ENCODE assay signal across 28 cellular contexts in genomic region chr4:23884731-23885130, GRCh38. TPM values are rescaled to one million over a fixed set of nuclear protein-coding genes. Genes with fewer than 3 reads are reported as not detected.
DNase-seq lines count a peak whose midpoint lies in the region; ATAC-seq and TF ChIP-seq lines count a peak whose summit lies in the region.
"Had no signal": no experiment of that assay in that cellular context is flagged by ENCODE, and none has a peak within 500 bp of the region (broad histone marks: within the 10 kb centered on the region; RNA-seq: fewer than 3 reads in every experiment).

No MANE protein-coding gene starts in this region.

- no peaks in the 10 kb centered on the region for H3K27me3 Mint-ChIP-seq in osteocyte (ENCODE audit: unreplicated experiment)
- H3K27me3 Mint-ChIP-seq: effector memory CD8-positive, alpha-beta T cell had no signal

- H3K27ac ChIP-seq in A673 (ENCODE audit: low read depth, low read length, poor library complexity, severe bottlenecking) (no peak overlapping the region), prostate gland (no peak overlapping the region)
- H3K27ac ChIP-seq: transverse colon had no signal

- H3K4me3 Mint-ChIP-seq in osteocyte (ENCODE audit: unreplicated experiment): no peak overlapping the region
- H3K4me3 Mint-ChIP-seq: activated naive CD4-positive, alpha-beta T cell treated with anti-CD3 and anti-CD28 coated beads, Interleukin-2, amount 50 U/mL, for 24 hours; effector memory CD8-positive, alpha-beta T cell; immature natural killer cell; neural crest cell had no signal

- no TSS peak for BruUV-seq in A673 (replicated peaks; lab: Mats Ljungman, UMichigan)

- intact Hi-C loops in A673 (cut with micrococcal nuclease; ENCODE audit: unreplicated experiment) (no loop called here), prostate gland (cut with DNase I) (no loop called here)

- H3K9me3 ChIP-seq in A673 (ENCODE audit: low read depth, low read length, poor library complexity, severe bottlenecking) (no peaks in the 10 kb centered on the region), prostate gland (no peaks in the 10 kb centered on the region)
- H3K9me3 ChIP-seq: BE2C, transverse colon had no signal

- H3K9me3 Mint-ChIP-seq in osteocyte (ENCODE audit: unreplicated experiment): no peaks in the 10 kb centered on the region
- H3K9me3 Mint-ChIP-seq: neural crest cell had no signal

- ATAC-seq in HG02763 (IDR thresholded peaks at IDR 0.05; ENCODE audit: unreplicated experiment): no peak
- ATAC-seq: effector memory CD8-positive, alpha-beta T cell; GM12878; left lobe of liver had no signal

- peaks cover 56% of the 10 kb centered on the region for H3K4me1 Mint-ChIP-seq in osteocyte (ENCODE audit: unreplicated experiment)

- CTCF ChIA-PET in A673 (lab: Charles Lee): no interaction called here

- H3K4me1 ChIP-seq in A673 (ENCODE audit: insufficient read depth, low read length, poor library complexity, severe bottlenecking): no peaks in the 10 kb centered on the region
- H3K4me1 ChIP-seq in prostate gland (replicated peaks): no peaks in the 10 kb centered on the region

- DNase-seq in AG10803 (ENCODE audit: low read depth): peak; percentile 29
- DNase-seq in NCI-H226: peak; percentile 12
- DNase-seq in epithelial cell of proximal tubule (ENCODE audit: low read depth): no peak
- DNase-seq in osteocyte (ENCODE audit: extremely low spot score, unreplicated experiment): no peak
- no peak for DNase-seq in NK-92 treated with Interleukin-12 subunit alpha and Interleukin-12 subunit beta, amount 100 ng/mL, for 24 hours (lab: John Stamatoyannopoulos, UW)
- no peak for DNase-seq in A673 (ENCODE audit: low spot score)
- DNase-seq in prostate gland (ENCODE audit: low spot score): no peak
- DNase-seq: ACHN; activated CD4-positive, alpha-beta T cell treated with anti-CD3 and anti-CD28 coated beads for 4 hours; BE2C; caudate nucleus; DMS 273 treated with DMSO at 0.1 percent for 48 hours; effector memory CD8-positive, alpha-beta T cell; immature natural killer cell; Kasumi-1; NCI-H1436 treated with DMSO at 0.1 percent for 48 hours; NCI-H345; NCI-H69; SHP77 treated with DMSO at 0.1 percent for 48 hours; stimulated activated CD4-positive, alpha-beta T cell treated with anti-CD3 and anti-CD28 coated beads, Interleukin-15, amount 100 ng/mL, for 24 hours; stimulated activated CD4-positive, alpha-beta T cell treated with anti-CD3 and anti-CD28 coated beads, Interleukin-4, amount 100 ng/mL, for 4 hours; SW 1271; transverse colon had no signal

- WGBS in prostate gland: 56% methylated on average over 1 of the region's 1 CpG

- no peaks in the 10 kb centered on the region for H3K36me3 Mint-ChIP-seq in osteocyte (ENCODE audit: unreplicated experiment)
- H3K36me3 Mint-ChIP-seq: activated naive CD4-positive, alpha-beta T cell treated with anti-CD3 and anti-CD28 coated beads, Interleukin-2, amount 50 U/mL, for 24 hours; immature natural killer cell had no signal

- H3K36me3 ChIP-seq in A673 (ENCODE audit: insufficient read depth, low read length, poor library complexity, severe bottlenecking) (no peaks in the 10 kb centered on the region), prostate gland (no peaks in the 10 kb centered on the region)
- H3K36me3 ChIP-seq: transverse colon had no signal

- peak overlapping the region; percentile 59 for H3K27ac Mint-ChIP-seq in osteocyte (ENCODE audit: unreplicated experiment)
- H3K27ac Mint-ChIP-seq: activated naive CD4-positive, alpha-beta T cell treated with anti-CD3 and anti-CD28 coated beads, Interleukin-2, amount 50 U/mL, for 24 hours; effector memory CD8-positive, alpha-beta T cell; immature natural killer cell had no signal

- no peak for TF ChIP-seq POLR2A in prostate gland (IDR thresholded peaks at IDR 0.05)

- H3K4me3 ChIP-seq in AG10803 (ENCODE audit: low read length) (no peak overlapping the region), epithelial cell of proximal tubule (ENCODE audit: low read depth, low read length) (peak overlapping the region; percentile 14), A673 (ENCODE audit: low read depth, low read length, poor library complexity, severe bottlenecking) (no peak overlapping the region), prostate gland (no peak overlapping the region)
- H3K4me3 ChIP-seq: GM12878, transverse colon had no signal

- TF ChIP-seq CTCF in AG10803 (conservative IDR thresholded peaks at IDR 0.05; ENCODE audit: low read length) (no peak), epithelial cell of proximal tubule (conservative IDR thresholded peaks at IDR 0.05; ENCODE audit: low read depth, low read length) (no peak), osteocyte (IDR thresholded peaks at IDR 0.05) (no peak), A673 (conservative IDR thresholded peaks at IDR 0.05; ENCODE audit: low read depth, low read length) (no peak), prostate gland (IDR thresholded peaks at IDR 0.05) (no peak)

- POLR2A ChIA-PET in A673 (lab: Charles Lee; ENCODE audit: low non-redundant PET): no interaction called here

- H3K27me3 ChIP-seq in A673 (replicated peaks; ENCODE audit: insufficient read depth, low read depth, low read length, poor library complexity) (peaks cover 13% of the 10 kb centered on the region), prostate gland (replicated peaks; ENCODE audit: insufficient read depth) (no peaks in the 10 kb centered on the region)
- H3K27me3 ChIP-seq: BE2C, transverse colon had no signal

RNA-seq across cellular contexts. Expression of gene PPARGC1A, which starts 5.1 kb away (rescaled TPM):
- total RNA-seq in epithelial cell of proximal tubule (0.72 and 1.4 TPM in 2 replicates), osteocyte (10.2 and 11.8 TPM in 2 replicates), A673 (2021) (not detected in 2 replicates), prostate gland (10 to 100 TPM in 1 of 2 donors, 1 to 10 TPM in 1; 9.2 to 14.7 TPM)

Comparison
In these comparisons a context has a peak if more than half of its experiments do, and no peak if none do; other contexts are left out.
1. DNase-seq: peak in AG10803 (single experiment) and NCI-H226 (single experiment); none in epithelial cell of proximal tubule (single experiment), osteocyte (single experiment), NK-92 treated with Interleukin-12 subunit alpha and Interleukin-12 subunit beta, amount 100 ng/mL, for 24 hours (single experiment), A673 (single experiment) and prostate gland (single experiment).